Comparison of ENCODE assay signal across 8 cellular contexts in genomic region chr20:3811421-3812258, GRCh38. TPM values are rescaled to one million over a fixed set of nuclear protein-coding genes. Genes with fewer than 3 reads are reported as not detected.
A peak's percentile ranks its signal among the peaks of the same experiment; 100 is the strongest.
DNase-seq lines count a peak whose midpoint lies in the region; ATAC-seq and FAIRE-seq lines count a peak whose summit lies in the region.

No MANE protein-coding gene starts in this region.

- FAIRE-seq in A204.1 (lab: Jason Lieb, UNC) = peak; percentile 40

- H3K36me3 Mint-ChIP-seq in effector memory CD8-positive, alpha-beta T cell (ENCODE audit: insufficient read depth) = peaks cover 29% of the 10 kb centered on the region

- peak overlapping the region; percentile 87 to 96 for H3K4me3 Mint-ChIP-seq in effector memory CD8-positive, alpha-beta T cell

- peaks cover 65 to 67% of the 10 kb centered on the region in 2 donors for H3K4me1 Mint-ChIP-seq in effector memory CD8-positive, alpha-beta T cell (ENCODE audit: low read depth in 2 of 2)

- H3K4me1 ChIP-seq in mononuclear cell (ENCODE audit: insufficient read depth, low read length) = peaks cover 92% of the 10 kb centered on the region

- H3K27ac Mint-ChIP-seq in effector memory CD8-positive, alpha-beta T cell = peak overlapping the region; percentile 99

- no peaks in the 10 kb centered on the region for H3K9me3 Mint-ChIP-seq in effector memory CD8-positive, alpha-beta T cell

- H3K27me3 Mint-ChIP-seq in effector memory CD8-positive, alpha-beta T cell = no peaks in the 10 kb centered on the region

- DNase-seq in NOMO-1 treated with dmso at 0.1 percent for 144 hours (lab: John Stamatoyannopoulos, UW; ENCODE audit: unreplicated experiment) = peak; percentile 92
- peak; percentile 93 for DNase-seq in activated CD8-positive, alpha-beta memory T cell treated with anti-CD3 and anti-CD28 coated beads, Interleukin-2, amount 50 U/mL, for 4 hours
- DNase-seq in effector memory CD8-positive, alpha-beta T cell = peak; percentile 88 to 91 (median 90)
- DNase-seq in stimulated activated CD8-positive, alpha-beta memory T cell treated with anti-CD3 and anti-CD28 coated beads, Interleukin-2, amount 100 ng/mL, for 1 hour (ENCODE audit: low read depth in 2 of 2) = peak; percentile 78 to 90

- H3K27me3 ChIP-seq in mononuclear cell (ENCODE audit: insufficient read depth, low read length) = no peaks in the 10 kb centered on the region

- peak; percentile 50 for ATAC-seq in HG02588 (IDR thresholded peaks at IDR 0.05; ENCODE audit: unreplicated experiment)
- ATAC-seq in effector memory CD8-positive, alpha-beta T cell (replicated peaks) = peak; percentile 84
- ATAC-seq in GM18519 (IDR thresholded peaks at IDR 0.05; ENCODE audit: low FRiP score, unreplicated experiment) = no peak

- no peaks in the 10 kb centered on the region for H3K9me3 ChIP-seq in mononuclear cell (ENCODE audit: low read depth, low read length)

- peak overlapping the region; percentile 37 for H3K4me3 ChIP-seq in mononuclear cell (ENCODE audit: low read length)

RNA-seq across cellular contexts. Expression of gene AP5S1, which starts 8.7 kb away (rescaled TPM):
- total RNA-seq in mononuclear cell = 3.9 TPM

RNA-seq across cellular contexts. Expression of gene CDC25B, which starts 15.5 kb away (rescaled TPM):
- total RNA-seq in mononuclear cell = 25.2 TPM

RNA-seq across cellular contexts. Expression of gene CENPB, which starts 25.1 kb away (rescaled TPM):
- total RNA-seq in mononuclear cell = 45.5 TPM

RNA-seq across cellular contexts. Expression of gene SPEF1, which starts 30.4 kb away (rescaled TPM):
- not detected for total RNA-seq in mononuclear cell

RNA-seq across cellular contexts. Expression of gene MAVS, which starts 35.0 kb away (rescaled TPM):
- 6.0 TPM for total RNA-seq in mononuclear cell
